22 cellular contexts compared by ENCODE assay signal in genomic region chr4:168528131-168528949, GRCh38. TPM values are rescaled to one million over a fixed set of nuclear protein-coding genes. Genes with fewer than 3 reads are reported as not detected.
DNase-seq lines count a peak whose midpoint lies in the region; ATAC-seq, FAIRE-seq and TF ChIP-seq lines count a peak whose summit lies in the region.
"Had no signal": no experiment of that assay in that cellular context is flagged by ENCODE, and none has a peak within 500 bp of the region (broad histone marks: within the 10 kb centered on the region; RNA-seq: fewer than 3 reads in every experiment).

No MANE protein-coding gene starts in this region.

- no peak for TF ChIP-seq POLR2A in A549 (IDR thresholded peaks at IDR 0.05; ENCODE audit: low read length)

- WGBS in A549 (ENCODE audit: missing lambda C conversion rate) = 3% methylated on average over 8 of the region's 8 CpGs
- WGBS in GM23248 (ENCODE audit: low coverage in 1 of 2, low lambda C conversion rate in 2 of 2, missing lambda C conversion rate in 2 of 2), 2 experiments = 15% methylated on average over 8 of the region's 8 CpGs

- H3F3A ChIP-seq in GM23248 (ENCODE audit: insufficient read depth) = peaks cover 33% of the 10 kb centered on the region
- no peaks in the 10 kb centered on the region for H3F3A ChIP-seq in MM.1S (ENCODE audit: insufficient read depth, low read length)

- H3K4me3 Mint-ChIP-seq in Caco-2 (ENCODE audit: unreplicated experiment) = no peak overlapping the region
- H3K4me3 Mint-ChIP-seq: neural crest cell had no signal

- TF ChIP-seq CTCF in A549 (IDR thresholded peaks at IDR 0.05) (no peak), foreskin fibroblast (IDR thresholded peaks at IDR 0.05; ENCODE audit: low read depth, low read length) (no peak), MM.1S (IDR thresholded peaks at IDR 0.05; ENCODE audit: low read length) (no peak), Caco-2 (IDR thresholded peaks at IDR 0.05; ENCODE audit: insufficient read depth in 1 of 2, low read depth in 1 of 2, low read length in 1 of 2, severe bottlenecking in 1 of 2, unreplicated experiment in 1 of 2) (no peak)

- POLR2A ChIA-PET in A549 (lab: Yijun Ruan, JAX) = interaction anchor here (0.5 to 1.2 kb wide), 2 partner anchors 19 to 41 kb away, joined by 3 to 5 read pairs; no protein-coding TSS in a partner anchor
- POLR2A ChIA-PET in Caco-2 (lab: Charles Lee) = no interaction called here

- TF ChIP-seq RAD21 in A549 (conservative IDR thresholded peaks at IDR 0.05 in 1 of 2, IDR thresholded peaks at IDR 0.05 in 1 of 2) = peak in 1 of 2 experiments; percentile 20; a peak in 1 of 5 replicates

- no peaks in the 10 kb centered on the region for H3K36me3 Mint-ChIP-seq in Caco-2 (ENCODE audit: insufficient read depth, unreplicated experiment)

- no peaks in the 10 kb centered on the region for H3K79me2 ChIP-seq in GM23248 (ENCODE audit: insufficient read depth)
- H3K79me2 ChIP-seq in MM.1S (ENCODE audit: low read length) = no peaks in the 10 kb centered on the region

- no peaks in the 10 kb centered on the region for H3K4me1 Mint-ChIP-seq in Caco-2 (ENCODE audit: low read depth, unreplicated experiment)

- in situ Hi-C loops in GM23248 (cut with MboI) = no loop called here

- H3K27ac ChIP-seq in A549 (peak overlapping the region; percentile 92 to 96), GM23248 (peak overlapping the region; percentile 56), SJSA1 (peak overlapping the region; percentile 62), MM.1S (ENCODE audit: low read length) (no peak overlapping the region)
- H3K27ac ChIP-seq: body of pancreas, lower lobe of right lung, testis had no signal

- H3K9ac ChIP-seq in GM23248 (peak overlapping the region; percentile 3; the same call in 1 of the 2 replicates), MM.1S (ENCODE audit: low read length) (no peak overlapping the region)

- H3K9me2 ChIP-seq in GM23248 (ENCODE audit: insufficient read depth) (no peaks in the 10 kb centered on the region), MM.1S (replicated peaks; ENCODE audit: insufficient read depth, low read length) (no peaks in the 10 kb centered on the region)

- no peaks in the 10 kb centered on the region for H3K27me3 ChIP-seq in GM23248 (replicated peaks; ENCODE audit: insufficient read depth)
- H3K27me3 ChIP-seq in SJSA1 (replicated peaks) = no peaks in the 10 kb centered on the region
- no peaks in the 10 kb centered on the region for H3K27me3 ChIP-seq in MM.1S (replicated peaks; ENCODE audit: insufficient read depth, low read length)
- H3K27me3 ChIP-seq in Caco-2 (replicated peaks; ENCODE audit: control insufficient read depth, insufficient read depth, low read length) = no peaks in the 10 kb centered on the region
- H3K27me3 ChIP-seq: body of pancreas, testis had no signal

- no peaks in the 10 kb centered on the region for H3K9me3 Mint-ChIP-seq in Caco-2 (ENCODE audit: unreplicated experiment)

- H3K9me3 ChIP-seq in A549 (no peaks in the 10 kb centered on the region), GM23248 (ENCODE audit: low read depth) (no peaks in the 10 kb centered on the region), SJSA1 (replicated peaks) (no peaks in the 10 kb centered on the region), MM.1S (replicated peaks; ENCODE audit: insufficient read depth, low read length) (no peaks in the 10 kb centered on the region), Caco-2 (no peaks in the 10 kb centered on the region)
- H3K9me3 ChIP-seq: body of pancreas, lower lobe of right lung, testis had no signal

- no peaks in the 10 kb centered on the region for H4K20me1 ChIP-seq in GM23248 (ENCODE audit: insufficient read depth)
- no peaks in the 10 kb centered on the region for H4K20me1 ChIP-seq in MM.1S (ENCODE audit: insufficient read depth, low read length)

- no peaks in the 10 kb centered on the region for H3K27me3 Mint-ChIP-seq in Caco-2 (ENCODE audit: insufficient read depth, unreplicated experiment)

- H3K4me1 ChIP-seq in A549 (peaks cover 44% of the 10 kb centered on the region), GM23248 (ENCODE audit: insufficient read depth) (peaks cover 37% of the 10 kb centered on the region), SJSA1 (replicated peaks) (peaks cover 33% of the 10 kb centered on the region), MM.1S (ENCODE audit: low read length) (no peaks in the 10 kb centered on the region), Caco-2 (no peaks in the 10 kb centered on the region)
- H3K4me1 ChIP-seq: body of pancreas, lower lobe of right lung, testis had no signal

- H2AFZ ChIP-seq in GM23248 (no peak overlapping the region), MM.1S (ENCODE audit: low read length) (no peak overlapping the region)

- H3K4me2 ChIP-seq in A549 = peak overlapping the region; percentile 75
- peak overlapping the region; percentile 64 for H3K4me2 ChIP-seq in GM23248 (ENCODE audit: unreplicated experiment)
- H3K4me2 ChIP-seq in MM.1S (ENCODE audit: low read depth, low read length) = no peak overlapping the region

- CTCF ChIA-PET in A549 (lab: Yijun Ruan, JAX) (interaction anchor here (1.3 to 2.5 kb wide), 2 partner anchors 32 to 57 kb away, joined by 3 to 10 read pairs; no protein-coding TSS in a partner anchor), Caco-2 (lab: Charles Lee) (no interaction called here)

- no TSS peak for BruUV-seq in Caco-2 (replicated peaks; lab: Mats Ljungman, UMichigan)

- FAIRE-seq in A549 (lab: Jason Lieb, UNC) (peak; percentile 93), GM19239 (lab: Jason Lieb, UNC) (no peak)

- DNase-seq in A549 (ENCODE audit: low read depth in 1 of 2, low spot score in 1 of 2) (peak; percentile 28 to 84), GM23248 (peak; percentile 79), SJSA1 (ENCODE audit: low read depth in 1 of 2, low spot score in 2 of 2) (peak in 1 of 2 experiments; percentile 65), foreskin fibroblast (peak; percentile 23 to 56), MM.1S (no peak), ureter (ENCODE audit: low spot score) (no peak), GM19239 (ENCODE audit: insufficient read length, low spot score) (no peak), Caco-2 (no peak)
- DNase-seq: activated CD4-positive, alpha-beta T cell treated with anti-CD3 and anti-CD28 coated beads for 1 hour; activated CD8-positive, alpha-beta memory T cell treated with anti-CD3 and anti-CD28 coated beads, Interleukin-2, amount 50 U/mL, for 4 hours; activated naive CD4-positive, alpha-beta T cell; AML-193; body of pancreas; effector CD8-positive, alpha-beta T cell; foreskin melanocyte; Kasumi-1; lower lobe of right lung; NCI-H187; stimulated activated CD4-positive, alpha-beta T cell treated with anti-CD3 and anti-CD28 coated beads, Interleukin-1b, Interleukin-23, amount 100 ng/mL, for 48 hours; testis had no signal

- TF ChIP-seq EP300 in A549 (IDR thresholded peaks at IDR 0.05) = peak; percentile 53 to 84; a peak in 3 of 5 replicates

- no peak overlapping the region for H3K4me3 ChIP-seq in A549
- peak overlapping the region; percentile 38 for H3K4me3 ChIP-seq in GM23248
- H3K4me3 ChIP-seq in SJSA1 = no peak overlapping the region
- H3K4me3 ChIP-seq in foreskin fibroblast (ENCODE audit: low read depth in 1 of 2, low read length in 2 of 2) = no peak overlapping the region
- H3K4me3 ChIP-seq in MM.1S (ENCODE audit: low read length) = no peak overlapping the region
- no peak overlapping the region for H3K4me3 ChIP-seq in Caco-2 (ENCODE audit: low read depth, low read length)
- H3K4me3 ChIP-seq: body of pancreas, lower lobe of right lung, testis had no signal

- no peaks in the 10 kb centered on the region for H3K36me3 ChIP-seq in GM23248 (ENCODE audit: low read depth)
- no peaks in the 10 kb centered on the region for H3K36me3 ChIP-seq in SJSA1
- no peaks in the 10 kb centered on the region for H3K36me3 ChIP-seq in MM.1S (replicated peaks; ENCODE audit: insufficient read depth, low read length)
- H3K36me3 ChIP-seq in Caco-2 (ENCODE audit: control insufficient read depth, insufficient read depth, low read length) = no peaks in the 10 kb centered on the region
- H3K36me3 ChIP-seq: lower lobe of right lung had no signal

- intact Hi-C loops in Caco-2 (cut with micrococcal nuclease; ENCODE audit: unreplicated experiment) = no loop called here

- no peak overlapping the region for H3K27ac Mint-ChIP-seq in Caco-2 (ENCODE audit: unreplicated experiment)

- peak; percentile 88 to 91 for ATAC-seq in A549
- ATAC-seq: body of pancreas, lower lobe of right lung, Right ventricle myocardium inferior had no signal

TF ChIP-seq in A549, 52 proteins besides CTCF, POLR2A, EP300 and RAD21 (continues in another document):
- no peak for TF ChIP-seq HES2 (IDR thresholded peaks at IDR 0.05)
- TF ChIP-seq POLR2AphosphoS2 (conservative IDR thresholded peaks at IDR 0.05; ENCODE audit: low read length) = no peak
- TF ChIP-seq ZSCAN20 (CRISPR knock-in tag; IDR thresholded peaks at IDR 0.05) = no peak

RNA-seq across cellular contexts. Expression of gene PALLD, which starts 31.5 kb away (rescaled TPM):
- polyA plus RNA-seq in A549 (2011; rRNA removed) (88.8 and 99.3 TPM in 2 replicates), A549 (2017; fragmentation: RNase III; extraction: RNeasy Plus Mini Kit Qiagen cat#74134 plus additional on column Dnase treatment) (113 to 134 TPM (median 123 TPM) in 3 replicates), GM23248 (2016; fragmentation: Nextera tagmentation; extraction: Ambion mirVana) (30.5 and 30.6 TPM in 2 replicates)
- polyA plus RNA-seq in A549 (2012; cell fraction: cytosol; rRNA removed) = 46.5 and 60.1 TPM in 2 replicates
- 58.7 and 75.0 TPM in 2 replicates for polyA plus RNA-seq in A549 (2012; cell fraction: nucleus; rRNA removed)
- 94.3 and 135 TPM in 2 replicates for polyA minus RNA-seq in A549 (2011; rRNA and poly(A)+ RNA removed)
- total RNA-seq in GM23248 (2014; rRNA removed; shearing (Covaris generic)) = 14.5 and 17.9 TPM in 2 replicates
- total RNA-seq in SJSA1 (2014; rRNA removed; shearing (Covaris generic)) = 99.8 and 118 TPM in 2 replicates
- total RNA-seq in ureter (239 TPM), Caco-2 (2022) (12.3 and 12.9 TPM in 2 replicates)

RNA-seq across cellular contexts. Expression of gene DDX60L, which starts 48.0 kb away (rescaled TPM):
- polyA plus RNA-seq in A549 (2011; rRNA removed) (15.4 and 20.5 TPM in 2 replicates), A549 (2017; fragmentation: RNase III; extraction: RNeasy Plus Mini Kit Qiagen cat#74134 plus additional on column Dnase treatment) (11.1 to 12.2 TPM (median 12.0 TPM) in 3 replicates), GM23248 (2016; fragmentation: Nextera tagmentation; extraction: Ambion mirVana) (8.7 and 9.6 TPM in 2 replicates)
- polyA plus RNA-seq in A549 (2012; cell fraction: cytosol; rRNA removed) = 3.8 and 4.5 TPM in 2 replicates
- polyA plus RNA-seq in A549 (2012; cell fraction: nucleus; rRNA removed) = 3.9 and 8.1 TPM in 2 replicates
- 13.0 and 23.2 TPM in 2 replicates for polyA minus RNA-seq in A549 (2011; rRNA and poly(A)+ RNA removed)
- 6.3 and 15.8 TPM in 2 replicates for total RNA-seq in GM23248 (2014; rRNA removed; shearing (Covaris generic))
- 24.8 and 26.8 TPM in 2 replicates for total RNA-seq in SJSA1 (2014; rRNA removed; shearing (Covaris generic))
- total RNA-seq in ureter (16.3 TPM), Caco-2 (2022) (0.57 and 1.00 TPM in 2 replicates)

Comparison
In these comparisons a context has a peak if more than half of its experiments do, and no peak if none do; other contexts are left out.
1. DNase-seq: peak in A549 (2 of 2), GM23248 (single experiment) and foreskin fibroblast (2 of 2); none in MM.1S (single experiment), ureter (single experiment), GM19239 (single experiment) and Caco-2 (0 of 2).